ENCODE assay signal across 1 cellular context in the genomic region with DNA sequence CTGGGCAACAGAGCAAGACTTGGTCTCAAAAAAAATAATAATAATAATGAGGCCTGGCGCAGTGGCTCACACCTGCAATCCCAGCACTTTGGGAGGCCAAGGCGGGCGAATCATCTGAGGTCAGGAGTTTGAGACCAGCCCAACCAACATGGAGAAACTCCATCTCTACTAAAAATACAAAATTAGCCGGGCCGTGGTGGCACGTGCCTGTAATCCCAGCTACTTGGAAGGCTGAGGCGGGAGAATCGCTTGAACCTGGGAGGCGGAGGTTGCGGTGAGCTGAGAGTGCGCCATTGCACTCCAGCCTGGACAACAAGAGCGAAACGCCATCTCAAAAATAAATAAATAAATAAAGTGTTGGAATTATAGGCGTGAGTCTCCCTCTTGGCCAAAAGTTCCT. TPM values are rescaled to one million over a fixed set of nuclear protein-coding genes. Genes with fewer than 3 reads are reported as not detected.
"Had no signal": no experiment of that assay in that cellular context is flagged by ENCODE, and none has a peak within 500 bp of the region (broad histone marks: within the 10 kb centered on the region; RNA-seq: fewer than 3 reads in every experiment).

No MANE protein-coding gene starts in this region.

RNA-seq across cellular contexts. Expression of a gene that starts 32.8 kb away (rescaled TPM):
- polyA plus RNA-seq: immature natural killer cell had no signal
